In genomic region chr6:53461682-53462081, GRCh38 we compare ENCODE assay signal across 13 cellular contexts.
DNase-seq lines count a peak whose midpoint lies in the region; ATAC-seq and TF ChIP-seq lines count a peak whose summit lies in the region.
"Had no signal": no experiment of that assay in that cellular context is flagged by ENCODE, and none has a peak within 500 bp of the region (broad histone marks: within the 10 kb centered on the region; RNA-seq: fewer than 3 reads in every experiment).

No MANE protein-coding gene starts in this region.

- no peaks in the 10 kb centered on the region for H3K27me3 Mint-ChIP-seq in stimulated activated naive CD8-positive, alpha-beta T cell treated with anti-CD3 and anti-CD28 coated beads, Interleukin-15, Interleukin-2, amounts not matched to agents 100 ng/mL and 50 ng/mL, for 24 hours
- no peaks in the 10 kb centered on the region for H3K27me3 Mint-ChIP-seq in stimulated activated naive CD8-positive, alpha-beta T cell treated with anti-CD3 and anti-CD28 coated beads, Interleukin-15, amount 100 ng/mL, for 72 hours
- H3K27me3 Mint-ChIP-seq: effector memory CD8-positive, alpha-beta T cell had no signal

- no peaks in the 10 kb centered on the region for H4K20me1 ChIP-seq in OCI-LY3 (ENCODE audit: insufficient read depth, low read length)

- H3K4me3 ChIP-seq in OCI-LY3 (ENCODE audit: low read length) (peak overlapping the region; percentile 51), sigmoid colon (no peak overlapping the region)
- H3K4me3 ChIP-seq: ascending aorta had no signal

- ATAC-seq in stimulated activated naive CD8-positive, alpha-beta T cell treated with anti-CD3 and anti-CD28 coated beads, Interleukin-15, amount 100 ng/mL, for 72 hours: no peak
- ATAC-seq in HG02973 (IDR thresholded peaks at IDR 0.05; ENCODE audit: unreplicated experiment): peak; percentile 39
- ATAC-seq: effector memory CD8-positive, alpha-beta T cell; T-cell had no signal

- H3K27ac ChIP-seq in OCI-LY3 (ENCODE audit: low read length) (peak overlapping the region; percentile 87), sigmoid colon (no peak overlapping the region)
- H3K27ac ChIP-seq: ascending aorta had no signal

- TF ChIP-seq EP300 in sigmoid colon (IDR thresholded peaks at IDR 0.05): no peak

- H3K4me3 Mint-ChIP-seq in stimulated activated naive CD8-positive, alpha-beta T cell treated with anti-CD3 and anti-CD28 coated beads, Interleukin-15, Interleukin-2, amounts not matched to agents 100 ng/mL and 50 ng/mL, for 24 hours: peak overlapping the region; percentile 15
- H3K4me3 Mint-ChIP-seq in stimulated activated naive CD8-positive, alpha-beta T cell treated with anti-CD3 and anti-CD28 coated beads, Interleukin-15, amount 100 ng/mL, for 72 hours: no peak overlapping the region
- H3K4me3 Mint-ChIP-seq: effector memory CD8-positive, alpha-beta T cell; T-cell had no signal

- TF ChIP-seq CTCF in OCI-LY3 (IDR thresholded peaks at IDR 0.05; ENCODE audit: low read depth, low read length): no peak
- no peak for TF ChIP-seq CTCF in sigmoid colon (IDR thresholded peaks at IDR 0.05)

- no peaks in the 10 kb centered on the region for H3K79me2 ChIP-seq in OCI-LY3 (ENCODE audit: low read length)

- peaks cover 58% of the 10 kb centered on the region for H3K4me1 ChIP-seq in OCI-LY3 (ENCODE audit: low read length)
- H3K4me1 ChIP-seq in sigmoid colon: peaks cover 0 to 6% (median 2%) of the 10 kb centered on the region in 4 donors
- H3K4me1 ChIP-seq: ascending aorta had no signal

- H3K9ac ChIP-seq in OCI-LY3 (ENCODE audit: low read length): peak overlapping the region; percentile 47

- H3K27me3 ChIP-seq in OCI-LY3 (ENCODE audit: low read depth, low read length) (no peaks in the 10 kb centered on the region), sigmoid colon (no peaks in the 10 kb centered on the region)
- H3K27me3 ChIP-seq: ascending aorta had no signal

- H3K9me3 ChIP-seq in OCI-LY3 (ENCODE audit: insufficient read depth, low read length) (no peaks in the 10 kb centered on the region), sigmoid colon (no peaks in the 10 kb centered on the region)
- H3K9me3 ChIP-seq: ascending aorta had no signal

- no peak for DNase-seq in stimulated activated naive CD8-positive, alpha-beta T cell treated with anti-CD3 and anti-CD28 coated beads, Interleukin-15, amount 100 ng/mL, for 72 hours
- DNase-seq in kidney tubule cell (ENCODE audit: low spot score): no peak
- no peak for DNase-seq in UCSD-AML1 (lab: John Stamatoyannopoulos, UW; ENCODE audit: unreplicated experiment)
- no peak for DNase-seq in C1 segment of cervical spinal cord (lab: John Stamatoyannopoulos, UW)
- DNase-seq in sigmoid colon: no peak
- DNase-seq: effector memory CD8-positive, alpha-beta T cell; GOT3; stimulated activated CD4-positive, alpha-beta T cell treated with anti-CD3 and anti-CD28 coated beads, Interleukin-12 subunit alpha, Interleukin-12 subunit beta, amount 100 ng/mL, for 4 hours had no signal

- no peak overlapping the region for H3K27ac Mint-ChIP-seq in stimulated activated naive CD8-positive, alpha-beta T cell treated with anti-CD3 and anti-CD28 coated beads, Interleukin-15, Interleukin-2, amounts not matched to agents 100 ng/mL and 50 ng/mL, for 24 hours
- H3K27ac Mint-ChIP-seq in stimulated activated naive CD8-positive, alpha-beta T cell treated with anti-CD3 and anti-CD28 coated beads, Interleukin-15, amount 100 ng/mL, for 72 hours: no peak overlapping the region
- H3K27ac Mint-ChIP-seq: effector memory CD8-positive, alpha-beta T cell; T-cell had no signal

- peaks cover 22% of the 10 kb centered on the region for H3K4me1 Mint-ChIP-seq in stimulated activated naive CD8-positive, alpha-beta T cell treated with anti-CD3 and anti-CD28 coated beads, Interleukin-15, Interleukin-2, amounts not matched to agents 100 ng/mL and 50 ng/mL, for 24 hours (ENCODE audit: low read depth)
- H3K4me1 Mint-ChIP-seq in stimulated activated naive CD8-positive, alpha-beta T cell treated with anti-CD3 and anti-CD28 coated beads, Interleukin-15, amount 100 ng/mL, for 72 hours: peaks cover 7% of the 10 kb centered on the region
- H3K4me1 Mint-ChIP-seq: T-cell had no signal

- no peaks in the 10 kb centered on the region for H3K36me3 ChIP-seq in OCI-LY3 (replicated peaks; ENCODE audit: low read depth, low read length)
- no peaks in the 10 kb centered on the region for H3K36me3 ChIP-seq in sigmoid colon
- H3K36me3 ChIP-seq: ascending aorta had no signal

- peak overlapping the region; percentile 51 for H2AFZ ChIP-seq in OCI-LY3 (ENCODE audit: low read depth, low read length)

- H3K4me2 ChIP-seq in OCI-LY3 (ENCODE audit: low read length): peak overlapping the region; percentile 79

- no peak for TF ChIP-seq POLR2A in sigmoid colon (IDR thresholded peaks at IDR 0.05)

- intact Hi-C loops in sigmoid colon (cut with DNase I): no loop called here

- no peaks in the 10 kb centered on the region for H3K36me3 Mint-ChIP-seq in stimulated activated naive CD8-positive, alpha-beta T cell treated with anti-CD3 and anti-CD28 coated beads, Interleukin-15, Interleukin-2, amounts not matched to agents 100 ng/mL and 50 ng/mL, for 24 hours (ENCODE audit: low read depth)
- H3K36me3 Mint-ChIP-seq: T-cell had no signal

- H3K9me3 Mint-ChIP-seq in stimulated activated naive CD8-positive, alpha-beta T cell treated with anti-CD3 and anti-CD28 coated beads, Interleukin-15, Interleukin-2, amounts not matched to agents 100 ng/mL and 50 ng/mL, for 24 hours: no peaks in the 10 kb centered on the region
- no peaks in the 10 kb centered on the region for H3K9me3 Mint-ChIP-seq in stimulated activated naive CD8-positive, alpha-beta T cell treated with anti-CD3 and anti-CD28 coated beads, Interleukin-15, amount 100 ng/mL, for 72 hours
- H3K9me3 Mint-ChIP-seq: effector memory CD8-positive, alpha-beta T cell had no signal

- 12 to 42% methylated on average over 5 of the region's 5 CpGs for WGBS in sigmoid colon, 2 donors
